Comparison of ENCODE assay signal across 1 cellular context in the genomic region with DNA sequence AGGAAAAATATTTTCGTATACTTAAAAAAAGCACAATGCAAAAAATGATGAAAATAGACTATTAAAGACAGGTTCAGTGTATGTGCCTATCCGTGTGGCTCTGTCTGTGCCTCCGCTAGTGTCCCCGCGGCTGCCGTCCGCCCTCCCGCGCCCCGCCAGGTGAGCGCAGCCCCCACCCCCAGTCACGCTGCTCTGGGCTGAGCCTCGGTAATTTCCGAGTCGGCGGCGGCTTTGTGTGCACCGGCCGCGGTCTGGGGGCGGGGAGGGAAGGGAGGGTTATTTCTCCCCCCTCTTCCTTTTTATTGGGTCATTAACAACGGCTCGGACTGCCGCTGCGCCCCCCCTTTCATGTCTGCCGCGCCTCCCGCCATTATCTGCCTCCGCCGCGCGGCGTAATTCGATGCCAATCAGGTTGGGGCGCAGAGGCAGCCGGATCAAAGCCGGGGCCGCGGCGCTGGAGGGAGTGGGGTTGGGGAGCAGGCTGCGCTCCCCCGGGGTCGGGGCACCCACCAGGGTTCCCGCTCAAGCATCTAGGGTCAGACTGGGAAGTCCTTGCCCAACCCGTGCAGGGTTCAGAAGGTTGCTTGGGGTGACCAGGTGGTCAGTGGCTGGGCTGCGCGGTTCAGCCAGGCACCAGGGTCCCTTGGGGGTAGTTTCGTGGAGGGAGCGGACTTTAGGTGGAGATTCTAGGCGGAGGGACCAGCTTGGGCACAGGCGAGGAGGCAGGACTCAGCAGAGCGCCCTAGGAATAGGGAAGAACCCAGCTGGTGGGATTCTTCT.
A peak's percentile ranks its signal among the peaks of the same experiment; 100 is the strongest.
TF ChIP-seq lines count a peak whose summit lies in the region.

No MANE protein-coding gene starts in this region.

TF ChIP-seq in HepG2, 621 proteins besides CTCF, POLR2A, EP300 and RAD21 (continued from another document):
- TF ChIP-seq, protein P1, sequence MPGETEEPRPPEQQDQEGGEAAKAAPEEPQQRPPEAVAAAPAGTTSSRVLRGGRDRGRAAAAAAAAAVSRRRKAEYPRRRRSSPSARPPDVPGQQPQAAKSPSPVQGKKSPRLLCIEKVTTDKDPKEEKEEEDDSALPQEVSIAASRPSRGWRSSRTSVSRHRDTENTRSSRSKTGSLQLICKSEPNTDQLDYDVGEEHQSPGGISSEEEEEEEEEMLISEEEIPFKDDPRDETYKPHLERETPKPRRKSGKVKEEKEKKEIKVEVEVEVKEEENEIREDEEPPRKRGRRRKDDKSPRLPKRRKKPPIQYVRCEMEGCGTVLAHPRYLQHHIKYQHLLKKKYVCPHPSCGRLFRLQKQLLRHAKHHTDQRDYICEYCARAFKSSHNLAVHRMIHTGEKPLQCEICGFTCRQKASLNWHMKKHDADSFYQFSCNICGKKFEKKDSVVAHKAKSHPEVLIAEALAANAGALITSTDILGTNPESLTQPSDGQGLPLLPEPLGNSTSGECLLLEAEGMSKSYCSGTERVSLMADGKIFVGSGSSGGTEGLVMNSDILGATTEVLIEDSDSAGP (CRISPR knock-in tag; IDR thresholded peaks at IDR 0.05; ENCODE audit: borderline replicate concordance): peak; percentile 52; the same call in 1 of the 2 replicates
- no peak for TF ChIP-seq MZF1 (CRISPR knock-in tag; IDR thresholded peaks at IDR 0.05; ENCODE audit: borderline replicate concordance)
